10 cellular contexts compared by ENCODE assay signal in the genomic region with DNA sequence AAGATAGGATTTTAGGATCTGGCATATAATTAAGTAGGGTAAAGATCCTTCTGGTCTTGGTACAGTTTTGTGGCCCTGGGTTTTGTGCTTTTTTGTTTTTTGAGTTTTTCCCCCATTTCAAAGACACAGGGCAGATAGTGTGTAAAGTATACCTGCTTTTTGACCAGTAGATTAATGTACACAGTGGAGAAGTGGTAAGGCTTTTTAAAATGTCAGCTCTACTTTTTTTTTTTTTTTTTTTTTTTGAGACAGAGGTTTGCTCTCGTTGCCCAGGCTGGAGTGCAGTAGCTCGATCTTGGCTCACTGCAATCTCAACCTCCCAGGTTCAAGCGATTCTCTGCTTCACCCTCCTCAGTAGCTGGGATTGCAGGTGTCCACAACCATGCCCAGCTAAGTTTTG. TPM values are rescaled to one million over a fixed set of nuclear protein-coding genes. Genes with fewer than 3 reads are reported as not detected.
DNase-seq lines count a peak whose midpoint lies in the region; ATAC-seq and TF ChIP-seq lines count a peak whose summit lies in the region.
"Had no signal": no experiment of that assay in that cellular context is flagged by ENCODE, and none has a peak within 500 bp of the region (broad histone marks: within the 10 kb centered on the region; RNA-seq: fewer than 3 reads in every experiment).

No MANE protein-coding gene starts in this region.

- H4K20me1 ChIP-seq in BLaER1 treated with 17β-estradiol and CSF1 and Interleukin-3, amounts not matched to agents 10 nM and 100 nM = peaks cover 79 to 89% (median 86%) of the 10 kb centered on the region in 11 experiments

- no peaks in the 10 kb centered on the region for H3K27me3 ChIP-seq in BLaER1 treated with 17β-estradiol and CSF1 and Interleukin-3, amounts not matched to agents 10 nM and 100 nM
- no peaks in the 10 kb centered on the region for H3K27me3 ChIP-seq in naive thymus-derived CD4-positive, alpha-beta T cell (ENCODE audit: control insufficient read depth in 2 of 2, insufficient read depth in 2 of 2, low read length in 2 of 2)

- no peak overlapping the region for H3K27ac Mint-ChIP-seq in activated naive CD8-positive, alpha-beta T cell treated with anti-CD3 and anti-CD28 coated beads for 36 hours
- H3K27ac Mint-ChIP-seq in naive thymus-derived CD4-positive, alpha-beta T cell = peak overlapping the region in 4 of 9 donors; percentile 69 to 81 (median 70)

- H3K9ac ChIP-seq in BLaER1 treated with 17β-estradiol and CSF1 and Interleukin-3, amounts not matched to agents 10 nM and 100 nM = peak overlapping the region in 2 of 11 experiments; percentile 2 to 27; a peak in 3 of 22 replicates

- peaks cover 25 to 62% (median 36%) of the 10 kb centered on the region in 10 experiments for H3K4me1 ChIP-seq in BLaER1 treated with 17β-estradiol and CSF1 and Interleukin-3, amounts not matched to agents 10 nM and 100 nM
- peaks cover 8 to 17% of the 10 kb centered on the region in 2 donors for H3K4me1 ChIP-seq in naive thymus-derived CD4-positive, alpha-beta T cell (ENCODE audit: control insufficient read depth in 2 of 2, insufficient read depth in 2 of 2, low read length in 2 of 2)

- ATAC-seq in naive thymus-derived CD4-positive, alpha-beta T cell = no peak
- no peak for ATAC-seq in GM21723 (IDR thresholded peaks at IDR 0.05; ENCODE audit: unreplicated experiment)
- ATAC-seq: activated naive CD4-positive, alpha-beta T cell treated with anti-CD3 and anti-CD28 coated beads, Interleukin-2, amount 50 U/mL, for 72 hours; K562 had no signal

- intact Hi-C loops in naive thymus-derived CD4-positive, alpha-beta T cell (cut with micrococcal nuclease) = loop anchor here (10.0 kb wide), 2 partner anchors 848 to 978 kb away; a partner anchor contains a TSS

- H3K4me3 ChIP-seq in BLaER1 treated with 17β-estradiol and CSF1 and Interleukin-3, amounts not matched to agents 10 nM and 100 nM = no peak overlapping the region; a peak in 1 of 20 replicates
- H3K4me3 ChIP-seq in naive thymus-derived CD4-positive, alpha-beta T cell (ENCODE audit: low read length) = no peak overlapping the region

- CTCF ChIA-PET in HEK293T (lab: Yijun Ruan, JAX) = interaction anchor here (0.9 kb wide), 1 partner anchor 174 kb away, joined by 4 read pairs; no protein-coding TSS in a partner anchor
- CTCF ChIA-PET in naive thymus-derived CD4-positive, alpha-beta T cell (lab: Charles Lee) = interaction anchor here (0.5 to 0.9 kb wide), 2 partner anchors 10 to 205 kb away, joined by 3 to 4 read pairs; no protein-coding TSS in a partner anchor

- no peak overlapping the region for H3K27ac ChIP-seq in BLaER1 treated with 17β-estradiol and CSF1 and Interleukin-3, amounts not matched to agents 10 nM and 100 nM
- H3K27ac ChIP-seq in naive thymus-derived CD4-positive, alpha-beta T cell (ENCODE audit: low read depth, low read length) = peak overlapping the region; percentile 99

- H3K4me1 Mint-ChIP-seq in activated naive CD8-positive, alpha-beta T cell treated with anti-CD3 and anti-CD28 coated beads for 36 hours = peaks cover 53% of the 10 kb centered on the region
- peaks cover 55 to 78% (median 64%) of the 10 kb centered on the region in 7 donors for H3K4me1 Mint-ChIP-seq in naive thymus-derived CD4-positive, alpha-beta T cell

- peak overlapping the region; percentile 63 for H3K4me3 Mint-ChIP-seq in activated naive CD8-positive, alpha-beta T cell treated with anti-CD3 and anti-CD28 coated beads for 36 hours
- peak overlapping the region; percentile 64 to 100 (median 92) for H3K4me3 Mint-ChIP-seq in naive thymus-derived CD4-positive, alpha-beta T cell

- H3K9me3 ChIP-seq in BLaER1 treated with 17β-estradiol and CSF1 and Interleukin-3, amounts not matched to agents 10 nM and 100 nM (replicated peaks in 1 of 11) = no peaks in the 10 kb centered on the region
- no peaks in the 10 kb centered on the region for H3K9me3 ChIP-seq in naive thymus-derived CD4-positive, alpha-beta T cell (ENCODE audit: control insufficient read depth in 2 of 3, low read length in 3 of 3)

- no peaks in the 10 kb centered on the region for H3K27me3 Mint-ChIP-seq in activated naive CD8-positive, alpha-beta T cell treated with anti-CD3 and anti-CD28 coated beads for 36 hours
- H3K27me3 Mint-ChIP-seq in naive thymus-derived CD4-positive, alpha-beta T cell = peaks cover 0 to 2% (median 0%) of the 10 kb centered on the region in 5 donors

- DNase-seq in HEK293T (ENCODE audit: extremely low spot score) (no peak), kidney tubule cell (ENCODE audit: low spot score) (no peak)
- DNase-seq in activated naive CD8-positive, alpha-beta T cell treated with anti-CD3 and anti-CD28 coated beads for 36 hours = no peak
- DNase-seq in naive thymus-derived CD4-positive, alpha-beta T cell = no peak
- DNase-seq in stimulated activated CD4-positive, alpha-beta T cell treated with anti-CD3 and anti-CD28 coated beads, Interleukin-2, amount 100 ng/mL, for 48 hours = no peak
- DNase-seq in activated CD8-positive, alpha-beta memory T cell treated with anti-CD3 and anti-CD28 coated beads for 24 hours = no peak

- peak overlapping the region; percentile 42 to 97 (median 88) for H3K4me2 ChIP-seq in BLaER1 treated with 17β-estradiol and CSF1 and Interleukin-3, amounts not matched to agents 10 nM and 100 nM

- peaks cover 39% of the 10 kb centered on the region for H3K36me3 Mint-ChIP-seq in activated naive CD8-positive, alpha-beta T cell treated with anti-CD3 and anti-CD28 coated beads for 36 hours
- H3K36me3 Mint-ChIP-seq in naive thymus-derived CD4-positive, alpha-beta T cell = peaks cover 4 to 24% (median 9%) of the 10 kb centered on the region in 5 donors

- H3K36me3 ChIP-seq in BLaER1 treated with 17β-estradiol and CSF1 and Interleukin-3, amounts not matched to agents 10 nM and 100 nM = peaks cover 13 to 48% (median 39%) of the 10 kb centered on the region in 11 experiments; a peak in 20 of 22 replicates
- peaks cover 0 to 16% (median 0%) of the 10 kb centered on the region in 3 experiments for H3K36me3 ChIP-seq in naive thymus-derived CD4-positive, alpha-beta T cell (ENCODE audit: control insufficient read depth in 2 of 3, insufficient read depth in 3 of 3, low read length in 3 of 3)

- POLR2A ChIA-PET in HEK293T (lab: Yijun Ruan, JAX) = interaction anchor here (1.8 kb wide), 1 partner anchor 145 kb away, joined by 13 read pairs; a partner anchor contains a TSS
- POLR2A ChIA-PET in naive thymus-derived CD4-positive, alpha-beta T cell (lab: Charles Lee) = interaction anchor here (0.6 to 1.4 kb wide), 4 partner anchors 130 to 185 kb away, joined by 3 to 10 read pairs (median 5); a partner anchor contains a TSS

- no peaks in the 10 kb centered on the region for H3K9me3 Mint-ChIP-seq in activated naive CD8-positive, alpha-beta T cell treated with anti-CD3 and anti-CD28 coated beads for 36 hours
- peaks cover 0 to 3% (median 0%) of the 10 kb centered on the region in 11 donors for H3K9me3 Mint-ChIP-seq in naive thymus-derived CD4-positive, alpha-beta T cell
- H3K9me3 Mint-ChIP-seq: activated naive CD4-positive, alpha-beta T cell treated with anti-CD3 and anti-CD28 coated beads, Interleukin-2, amount 50 U/mL, for 72 hours had no signal

TF ChIP-seq in HEK293T, 16 proteins besides CTCF, POLR2A, EP300 and RAD21:
- peak; percentile 78 for TF ChIP-seq ZNF384 (IDR thresholded peaks at IDR 0.05)
- TF ChIP-seq FOXM1 (IDR thresholded peaks at IDR 0.05; ENCODE audit: borderline replicate concordance) = no peak
- TF ChIP-seq BHLHE40 (IDR thresholded peaks at IDR 0.05; ENCODE audit: borderline replicate concordance) = no peak
- no peak for TF ChIP-seq LEF1 (IDR thresholded peaks at IDR 0.05; ENCODE audit: borderline replicate concordance)
- TF ChIP-seq NFRKB (IDR thresholded peaks at IDR 0.05) = no peak
- TF ChIP-seq FOXK2 (IDR thresholded peaks at IDR 0.05) = no peak

RNA-seq across cellular contexts. Expression of a gene that starts 4.0 kb away (rescaled TPM):
- total RNA-seq in activated naive CD8-positive, alpha-beta T cell treated with anti-CD3 and anti-CD28 coated beads for 36 hours = 10 to 100 TPM; 38.5 to 39.5 TPM
- 100 to 1,000 TPM in 4 of 5 experiments, 10 to 100 TPM in 1; 89.3 to 155 (median 117) TPM for total RNA-seq in naive thymus-derived CD4-positive, alpha-beta T cell
- polyA plus RNA-seq in naive thymus-derived CD4-positive, alpha-beta T cell = 10 to 100 TPM; 13.3 to 19.5 TPM
